Comparison of ENCODE assay signal across 12 cellular contexts in the genomic region with DNA sequence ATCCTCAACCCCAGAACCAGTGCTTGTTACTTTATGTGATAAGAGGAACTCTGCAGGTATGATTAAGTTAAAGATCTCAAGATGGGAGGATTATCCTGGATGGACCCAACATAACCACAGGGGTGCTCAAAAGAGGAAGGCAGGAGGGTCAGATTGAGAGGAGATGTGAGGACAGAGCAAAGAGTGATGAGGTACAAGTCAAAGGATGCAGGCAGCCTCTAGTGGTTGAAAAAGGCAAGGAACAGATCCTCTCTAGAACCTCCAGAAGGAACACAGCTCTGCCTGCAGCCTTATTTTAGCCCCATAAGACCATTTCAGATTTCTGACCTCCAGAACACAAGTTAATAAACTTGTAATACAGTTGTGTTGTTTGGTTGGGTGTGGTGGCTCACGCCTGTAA. TPM values are rescaled to one million over a fixed set of nuclear protein-coding genes. Genes with fewer than 3 reads are reported as not detected.
DNase-seq lines count a peak whose midpoint lies in the region; ATAC-seq and TF ChIP-seq lines count a peak whose summit lies in the region.
"Had no signal": no experiment of that assay in that cellular context is flagged by ENCODE, and none has a peak within 500 bp of the region (broad histone marks: within the 10 kb centered on the region; RNA-seq: fewer than 3 reads in every experiment).

No MANE protein-coding gene starts in this region.

- TF ChIP-seq POLR2A in stomach (IDR thresholded peaks at IDR 0.05) = no peak

- H3K79me1 ChIP-seq in mesendoderm (ENCODE audit: low read length) = no peaks in the 10 kb centered on the region

- H3K27me3 ChIP-seq in mesendoderm (ENCODE audit: insufficient read depth, low read length, poor library complexity) (no peaks in the 10 kb centered on the region), stomach (no peaks in the 10 kb centered on the region)
- no peaks in the 10 kb centered on the region for H3K27me3 ChIP-seq in CD4-positive, alpha-beta T cell (ENCODE audit: control insufficient read depth, insufficient read depth, low read length)
- H3K27me3 ChIP-seq: gastroesophageal sphincter, vagina had no signal

- H3K23ac ChIP-seq in mesendoderm (ENCODE audit: low read length) = no peak overlapping the region

- H4K8ac ChIP-seq in mesendoderm (ENCODE audit: low read depth, low read length) = no peak overlapping the region

- no peak for DNase-seq in GM12864 (ENCODE audit: low read depth)
- peak; percentile 5 for DNase-seq in LHCN-M2 (ENCODE audit: low read depth)
- no peak for DNase-seq in astrocyte of the cerebellum (ENCODE audit: low read depth)
- DNase-seq in mesendoderm = peak; percentile 78
- DNase-seq in NCI-H748 (lab: John Stamatoyannopoulos, UW; ENCODE audit: unreplicated experiment) = no peak
- DNase-seq in stomach = no peak
- no peak for DNase-seq in CD4-positive, alpha-beta T cell
- DNase-seq in NCI-H2196 (lab: John Stamatoyannopoulos, UW; ENCODE audit: unreplicated experiment) = no peak
- DNase-seq: NCI-H187 treated with DMSO at 0.1 percent for 48 hours had no signal

- no peak overlapping the region for H2AK5ac ChIP-seq in mesendoderm (ENCODE audit: low read length)

- no peaks in the 10 kb centered on the region for H3K9me3 Mint-ChIP-seq in CD4-positive, alpha-beta T cell

- no peaks in the 10 kb centered on the region for H3K79me2 ChIP-seq in mesendoderm (ENCODE audit: control insufficient read depth, insufficient read depth, low read length)

- H3K4me1 ChIP-seq in mesendoderm (ENCODE audit: control insufficient read depth, low read depth, low read length) (no peaks in the 10 kb centered on the region), stomach (peaks cover 0 to 35% (median 18%) of the 10 kb centered on the region in 4 donors)

- H3K4me3 Mint-ChIP-seq in CD4-positive, alpha-beta T cell = no peak overlapping the region

- in situ Hi-C loops in astrocyte of the cerebellum (cut with HindIII; ENCODE audit: low sequenced_read_pairs) = no loop called here

- no peak overlapping the region for H3K4me2 ChIP-seq in mesendoderm (ENCODE audit: low read length)

- ATAC-seq in CD4-positive, alpha-beta T cell (ENCODE audit: poor library complexity) = no peak
- ATAC-seq: gastroesophageal sphincter had no signal

- no peak for TF ChIP-seq EP300 in stomach (IDR thresholded peaks at IDR 0.05)

- TF ChIP-seq CTCF in GM12864 (IDR thresholded peaks at IDR 0.05; ENCODE audit: low read depth, low read length, missing control alignments) = peak; percentile 82
- TF ChIP-seq CTCF in astrocyte of the cerebellum (IDR thresholded peaks at IDR 0.05; ENCODE audit: low read depth, low read length, missing control alignments) = peak; percentile 42
- TF ChIP-seq CTCF in stomach (IDR thresholded peaks at IDR 0.05) = no peak
- TF ChIP-seq CTCF in CD4-positive, alpha-beta T cell (IDR thresholded peaks at IDR 0.05) = no peak

- CTCF ChIA-PET in CD4-positive, alpha-beta T cell (lab: Charles Lee) = no interaction called here

- H3K36me3 Mint-ChIP-seq in CD4-positive, alpha-beta T cell (ENCODE audit: low read depth) = peaks cover 20% of the 10 kb centered on the region

- no CpG with 5 or more reads among the region's 1 CpG for WGBS in mesendoderm (ENCODE audit: extremely low coverage, insufficient coverage, low lambda C conversion rate)
- 93 to 100% (median 95%) methylated on average over 1 of the region's 1 CpG for WGBS in stomach, 5 donors

- peaks cover 32% of the 10 kb centered on the region for H3K4me1 Mint-ChIP-seq in CD4-positive, alpha-beta T cell (ENCODE audit: low read depth)

- no peak overlapping the region for H4K5ac ChIP-seq in mesendoderm (ENCODE audit: low read length)

- no peak overlapping the region for H3K27ac ChIP-seq in mesendoderm (ENCODE audit: low read depth, low read length)
- H3K27ac ChIP-seq in stomach = no peak overlapping the region
- H3K27ac ChIP-seq in CD4-positive, alpha-beta T cell (ENCODE audit: low read depth, low read length) = no peak overlapping the region
- H3K27ac ChIP-seq: gastroesophageal sphincter, skin epidermis, vagina had no signal

- H2BK5ac ChIP-seq in mesendoderm (ENCODE audit: low read length) = no peak overlapping the region

- intact Hi-C loops in stomach (cut with DNase I; ENCODE audit: low total_unique reads) = no loop called here
- intact Hi-C loops in CD4-positive, alpha-beta T cell (cut with DNase I, micrococcal nuclease) = no loop called here

- no peak overlapping the region for H2BK15ac ChIP-seq in mesendoderm (replicated peaks; ENCODE audit: low read depth)

- no peak overlapping the region for H3K27ac Mint-ChIP-seq in CD4-positive, alpha-beta T cell

- no peak overlapping the region for H3K56ac ChIP-seq in mesendoderm (ENCODE audit: low read length)

- no peak overlapping the region for H3K18ac ChIP-seq in mesendoderm (ENCODE audit: low read length)

- H3K4me3 ChIP-seq in GM12864 (ENCODE audit: low read depth, low read length) (no peak overlapping the region), astrocyte of the cerebellum (ENCODE audit: low read depth, low read length) (no peak overlapping the region), mesendoderm (ENCODE audit: low read length) (no peak overlapping the region), stomach (no peak overlapping the region)
- H3K4me3 ChIP-seq: gastroesophageal sphincter, skin epidermis, vagina had no signal

- POLR2A ChIA-PET in CD4-positive, alpha-beta T cell (lab: Charles Lee) = no interaction called here

- no peak overlapping the region for H2BK120ac ChIP-seq in mesendoderm (ENCODE audit: low read depth, low read length)

- no peaks in the 10 kb centered on the region for H3K9me3 ChIP-seq in stomach
- H3K9me3 ChIP-seq in CD4-positive, alpha-beta T cell (ENCODE audit: control insufficient read depth, low read length) = no peaks in the 10 kb centered on the region
- H3K9me3 ChIP-seq: gastroesophageal sphincter, vagina had no signal

- no peak overlapping the region for H3K4ac ChIP-seq in mesendoderm (ENCODE audit: low read depth, low read length)

- H3K36me3 ChIP-seq in mesendoderm (ENCODE audit: control insufficient read depth, insufficient read depth, low read length) (no peaks in the 10 kb centered on the region), stomach (no peaks in the 10 kb centered on the region)
- H3K36me3 ChIP-seq: gastroesophageal sphincter, vagina had no signal

- H3K27me3 Mint-ChIP-seq in CD4-positive, alpha-beta T cell = no peaks in the 10 kb centered on the region

- H3K9ac ChIP-seq in mesendoderm (ENCODE audit: low read length) = no peak overlapping the region

RNA-seq across cellular contexts. Expression of gene PDSS2, which starts 41.2 kb away (rescaled TPM):
- total RNA-seq in LHCN-M2 (2014; rRNA removed) (10.7 and 11.0 TPM in 2 replicates), stomach (10 to 100 TPM in 3 of 5 donors, 1 to 10 TPM in 1, not detected in 1; 4.5 to 26.1 (median 11.5) TPM)
- 5.5 TPM for polyA plus RNA-seq in LHCN-M2 (2012)
- 7.5 TPM for polyA plus RNA-seq in mesendoderm (2013, experiment 1 of 2)
- polyA plus RNA-seq in mesendoderm (2013, experiment 2 of 2) = 7.7 TPM
- 1 to 10 TPM; 5.6 to 9.8 (median 7.7) TPM for polyA plus RNA-seq in stomach
- 1 to 10 TPM; 5.8 to 6.6 TPM for total RNA-seq in CD4-positive, alpha-beta T cell

Comparison
In these comparisons a context has a peak if more than half of its experiments do, and no peak if none do; other contexts are left out.
1. DNase-seq: peak in LHCN-M2 (single experiment) and mesendoderm (single experiment); none in GM12864 (single experiment), astrocyte of the cerebellum (single experiment), NCI-H748 (single experiment), stomach (single experiment), CD4-positive, alpha-beta T cell (0 of 10) and NCI-H2196 (single experiment).
2. CTCF ChIP-seq: peak in GM12864 (single experiment) and astrocyte of the cerebellum (single experiment); none in stomach (0 of 7) and CD4-positive, alpha-beta T cell (single experiment).